9 cellular contexts compared by ENCODE assay signal in the genomic region with DNA sequence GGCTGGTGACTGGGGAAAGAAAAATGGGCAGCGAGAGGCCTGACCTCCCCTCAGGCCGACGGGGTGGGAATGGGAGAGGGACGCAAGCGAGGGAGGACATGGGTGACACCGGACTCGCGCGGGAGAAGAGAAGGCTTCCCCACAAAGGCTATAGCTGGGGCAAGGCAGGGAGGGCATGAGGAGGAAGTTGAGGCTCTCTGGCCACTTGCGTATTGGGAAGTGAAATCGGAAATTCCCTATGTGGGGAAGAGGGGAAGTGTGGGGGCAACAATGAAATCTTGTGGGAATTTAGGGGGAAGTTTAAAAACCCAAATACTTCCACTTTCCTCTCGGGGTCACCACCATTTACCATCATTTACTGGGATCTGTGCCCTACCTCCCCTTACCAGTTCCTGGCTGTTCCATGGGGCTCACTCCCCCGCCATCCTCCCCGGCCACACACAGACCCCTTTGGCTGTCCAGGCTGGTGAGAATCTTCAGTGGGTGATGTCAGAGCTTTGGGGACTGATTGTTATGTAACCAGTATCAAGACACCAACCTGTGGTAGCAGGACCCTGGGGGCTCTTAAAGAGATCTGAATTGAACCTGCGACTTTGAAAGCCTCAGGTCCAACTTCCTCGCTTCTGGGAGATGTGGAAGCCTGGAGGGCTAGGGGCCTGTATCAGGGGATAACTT. TPM values are rescaled to one million over a fixed set of nuclear protein-coding genes. Genes with fewer than 3 reads are reported as not detected.
DNase-seq lines count a peak whose midpoint lies in the region; ATAC-seq, FAIRE-seq and TF ChIP-seq lines count a peak whose summit lies in the region.
"Had no signal": no experiment of that assay in that cellular context is flagged by ENCODE, and none has a peak within 500 bp of the region (broad histone marks: within the 10 kb centered on the region; RNA-seq: fewer than 3 reads in every experiment).

No MANE protein-coding gene starts in this region.

- H3K9me3 Mint-ChIP-seq in activated naive CD8-positive, alpha-beta T cell treated with anti-CD3 and anti-CD28 coated beads for 36 hours, result no peaks in the 10 kb centered on the region
- no peaks in the 10 kb centered on the region for H3K9me3 Mint-ChIP-seq in immature natural killer cell

- no peak for TF ChIP-seq RAD21 in A549 (conservative IDR thresholded peaks at IDR 0.05 in 1 of 2, IDR thresholded peaks at IDR 0.05 in 1 of 2)

- intact Hi-C loops in stomach (cut with DNase I; ENCODE audit: low total_unique reads), result no loop called here

- ATAC-seq in A549 (peak in 1 of 2 experiments; percentile 3; a peak in 2 of 6 replicates), HG02642 (IDR thresholded peaks at IDR 0.05; ENCODE audit: poor library complexity, unreplicated experiment) (no peak)

- peak overlapping the region; percentile 99 for H3K27ac Mint-ChIP-seq in activated naive CD8-positive, alpha-beta T cell treated with anti-CD3 and anti-CD28 coated beads for 36 hours
- H3K27ac Mint-ChIP-seq in immature natural killer cell, result peak overlapping the region; percentile 89 to 99 (median 98)

- DNase-seq in A549 (ENCODE audit: low read depth in 1 of 2, low spot score in 1 of 2), result no peak
- no peak for DNase-seq in activated naive CD8-positive, alpha-beta T cell treated with anti-CD3 and anti-CD28 coated beads for 36 hours
- no peak for DNase-seq in immature natural killer cell
- no peak for DNase-seq in stomach
- no peak for DNase-seq in stimulated activated CD4-positive, alpha-beta T cell treated with anti-CD3 and anti-CD28 coated beads, Interleukin-12 subunit alpha, Interleukin-12 subunit beta, amount 100 ng/mL, for 4 hours
- DNase-seq in mucosa of gallbladder (ENCODE audit: low spot score), result no peak

- H3K4me2 ChIP-seq in A549, result peak overlapping the region; percentile 92

- no peaks in the 10 kb centered on the region for H3K27me3 Mint-ChIP-seq in activated naive CD8-positive, alpha-beta T cell treated with anti-CD3 and anti-CD28 coated beads for 36 hours
- peaks cover 24 to 34% (median 33%) of the 10 kb centered on the region in 3 donors for H3K27me3 Mint-ChIP-seq in immature natural killer cell (ENCODE audit: low read depth in 3 of 3)

- CTCF ChIA-PET in A549 (lab: Yijun Ruan, JAX) (interaction anchor here (0.9 to 31.5 kb wide), 6 partner anchors 12 to 135 kb away, joined by 3 to 1607 read pairs (median 5); a partner anchor contains a TSS), HEK293 (lab: Yijun Ruan, JAX) (interaction anchor here (0.6 to 4.6 kb wide), 9 partner anchors 9 to 481 kb away, joined by 3 to 27 read pairs (median 4); a partner anchor contains a TSS)

- H3K27ac ChIP-seq in A549 (peak overlapping the region; percentile 90 to 97), HEK293 (ENCODE audit: extremely low read depth, low read depth, low read length) (peak overlapping the region; percentile 64; the same call in 1 of the 2 replicates), stomach (peak overlapping the region; percentile 83 to 94 (median 93))

- 26% methylated on average over 16 of the region's 16 CpGs for WGBS in A549 (ENCODE audit: missing lambda C conversion rate)
- WGBS in stomach, 5 donors, result 14 to 21% (median 20%) methylated on average over 16 of the region's 16 CpGs

- peaks cover 33% of the 10 kb centered on the region for H3K36me3 Mint-ChIP-seq in activated naive CD8-positive, alpha-beta T cell treated with anti-CD3 and anti-CD28 coated beads for 36 hours
- H3K36me3 Mint-ChIP-seq in immature natural killer cell, result peaks cover 0 to 20% (median 11%) of the 10 kb centered on the region in 3 donors

- H3K36me3 ChIP-seq in HEK293 (ENCODE audit: control insufficient read depth in 2 of 2, insufficient read depth in 1 of 2, low read length in 2 of 2) (peaks cover 0 to 6% of the 10 kb centered on the region in 2 experiments; a peak in 1 of 3 replicates), stomach (peaks cover 0 to 6% (median 3%) of the 10 kb centered on the region in 4 donors)

- H3K4me3 Mint-ChIP-seq in activated naive CD8-positive, alpha-beta T cell treated with anti-CD3 and anti-CD28 coated beads for 36 hours, result peak overlapping the region; percentile 98
- H3K4me3 Mint-ChIP-seq in immature natural killer cell, result peak overlapping the region; percentile 91 to 99 (median 96)

- POLR2A ChIA-PET in A549 (lab: Yijun Ruan, JAX), result interaction anchor here (0.7 to 4.4 kb wide), 5 partner anchors 8 to 31 kb away, joined by 3 to 27 read pairs (median 8); no protein-coding TSS in a partner anchor
- POLR2A ChIA-PET in HEK293 (lab: Yijun Ruan, JAX), result interaction anchor here (0.7 to 2.8 kb wide), 4 partner anchors 19 to 100 kb away, joined by 3 to 23 read pairs (median 8); a partner anchor contains a TSS

- TF ChIP-seq POLR2A in A549 (IDR thresholded peaks at IDR 0.05; ENCODE audit: low read length) (no peak), stomach (IDR thresholded peaks at IDR 0.05) (no peak)

- no peak for FAIRE-seq in A549 (lab: Jason Lieb, UNC)

- H3K4me1 Mint-ChIP-seq in activated naive CD8-positive, alpha-beta T cell treated with anti-CD3 and anti-CD28 coated beads for 36 hours, result peaks cover 60% of the 10 kb centered on the region
- H3K4me1 Mint-ChIP-seq in immature natural killer cell, result peaks cover 62 to 66% of the 10 kb centered on the region in 2 donors

- TF ChIP-seq CTCF in A549 (IDR thresholded peaks at IDR 0.05) (no peak), HEK293 (tag by site-specific recombination; IDR thresholded peaks at IDR 0.05) (no peak), stomach (IDR thresholded peaks at IDR 0.05) (no peak)

- TF ChIP-seq EP300 in A549 (IDR thresholded peaks at IDR 0.05) (no peak), stomach (IDR thresholded peaks at IDR 0.05) (no peak)

- H3K9me3 ChIP-seq in A549 (no peaks in the 10 kb centered on the region), HEK293 (ENCODE audit: control insufficient read depth, insufficient read depth, low read depth, low read length) (no peaks in the 10 kb centered on the region), stomach (no peaks in the 10 kb centered on the region)

- H3K27me3 ChIP-seq in stomach, result no peaks in the 10 kb centered on the region

- peak overlapping the region; percentile 90 for H3K4me3 ChIP-seq in A549
- peak overlapping the region; percentile 85 for H3K4me3 ChIP-seq in HEK293 (ENCODE audit: low read depth, low read length)
- peak overlapping the region; percentile 79 to 98 (median 92) for H3K4me3 ChIP-seq in stomach

- H3K4me1 ChIP-seq in A549 (peaks cover 24% of the 10 kb centered on the region), HEK293 (ENCODE audit: control insufficient read depth, insufficient read depth, low read length) (no peaks in the 10 kb centered on the region), stomach (peaks cover 30 to 67% (median 60%) of the 10 kb centered on the region in 4 donors)

RNA-seq across cellular contexts. Expression of a gene that starts 0.9 kb away (rescaled TPM):
- polyA plus RNA-seq in A549 (2011; rRNA removed) (25.9 and 27.7 TPM in 2 replicates), A549 (2017; fragmentation: RNase III; extraction: RNeasy Plus Mini Kit Qiagen cat#74134 plus additional on column Dnase treatment) (37.8 to 52.4 TPM (median 43.4 TPM) in 3 replicates), immature natural killer cell (100 to 1,000 TPM; 136 to 247 (median 160) TPM), stomach (10 to 100 TPM; 17.9 to 24.6 (median 19.4) TPM)
- 96.0 and 103 TPM in 2 replicates for polyA plus RNA-seq in A549 (2012; cell fraction: cytosol; rRNA removed)
- 153 and 200 TPM in 2 replicates for polyA plus RNA-seq in A549 (2012; cell fraction: nucleus; rRNA removed)
- 65.8 and 67.3 TPM in 2 replicates for polyA minus RNA-seq in A549 (2011; rRNA and poly(A)+ RNA removed)
- total RNA-seq in activated naive CD8-positive, alpha-beta T cell treated with anti-CD3 and anti-CD28 coated beads for 36 hours, result 100 to 1,000 TPM; 103 to 112 TPM
- total RNA-seq in stomach (100 to 1,000 TPM in 2 of 5 donors, 10 to 100 TPM in 3; 23.3 to 160 (median 56.2) TPM), mucosa of gallbladder (85.6 TPM)

RNA-seq across cellular contexts. Expression of a gene that starts 34.9 kb away (rescaled TPM):
- 0.35 and 0.50 TPM in 2 replicates for polyA plus RNA-seq in A549 (2011; rRNA removed)
- polyA plus RNA-seq in A549 (2012; cell fraction: cytosol; rRNA removed), result 0.26 and 0.49 TPM in 2 replicates
- polyA plus RNA-seq in A549 (2012; cell fraction: nucleus; rRNA removed), result 1.3 and 1.8 TPM in 2 replicates
- polyA plus RNA-seq in A549 (2017; fragmentation: RNase III; extraction: RNeasy Plus Mini Kit Qiagen cat#74134 plus additional on column Dnase treatment), result 1.0 to 1.1 TPM (median 1.0 TPM) in 3 replicates
- polyA minus RNA-seq in A549 (2011; rRNA and poly(A)+ RNA removed), result 0.45 and 1.0 TPM in 2 replicates
- total RNA-seq in activated naive CD8-positive, alpha-beta T cell treated with anti-CD3 and anti-CD28 coated beads for 36 hours, result under 1 TPM; 0.46 to 0.54 TPM
- under 1 TPM in 2 of 3 donors, not detected in 1; 0.13 to 0.22 TPM for polyA plus RNA-seq in immature natural killer cell
- 10 to 100 TPM; 10.3 to 66.5 (median 53.3) TPM for total RNA-seq in stomach
- 10 to 100 TPM in 2 of 3 donors, 1 to 10 TPM in 1; 8.9 to 20.0 (median 10.9) TPM for polyA plus RNA-seq in stomach
- total RNA-seq in mucosa of gallbladder, result 37.1 TPM

RNA-seq across cellular contexts. Expression of a gene that starts 37.6 kb away (rescaled TPM):
- 3.1 and 4.0 TPM in 2 replicates for polyA plus RNA-seq in A549 (2011; rRNA removed)
- polyA plus RNA-seq in A549 (2012; cell fraction: cytosol; rRNA removed), result 9.1 and 14.1 TPM in 2 replicates
- polyA plus RNA-seq in A549 (2012; cell fraction: nucleus; rRNA removed), result 34.5 and 48.9 TPM in 2 replicates
- polyA plus RNA-seq in A549 (2017; fragmentation: RNase III; extraction: RNeasy Plus Mini Kit Qiagen cat#74134 plus additional on column Dnase treatment), result 10.7 to 13.4 TPM (median 12.8 TPM) in 3 replicates
- 8.2 TPM in 2 replicates for polyA minus RNA-seq in A549 (2011; rRNA and poly(A)+ RNA removed)
- 10 to 100 TPM; 17.3 to 18.0 TPM for total RNA-seq in activated naive CD8-positive, alpha-beta T cell treated with anti-CD3 and anti-CD28 coated beads for 36 hours
- polyA plus RNA-seq in immature natural killer cell, result 10 to 100 TPM in 1 of 3 donors, 1 to 10 TPM in 2; 3.7 to 10.0 (median 6.7) TPM
- total RNA-seq in stomach, result 10 to 100 TPM; 14.3 to 77.6 (median 46.1) TPM
- 10 to 100 TPM; 12.2 to 18.7 (median 16.3) TPM for polyA plus RNA-seq in stomach
- 39.3 TPM for total RNA-seq in mucosa of gallbladder

RNA-seq across cellular contexts. Expression of a gene that starts 45.1 kb away (rescaled TPM):
- polyA plus RNA-seq in A549 (2011; rRNA removed) (6.9 and 11.1 TPM in 2 replicates), A549 (2017; fragmentation: RNase III; extraction: RNeasy Plus Mini Kit Qiagen cat#74134 plus additional on column Dnase treatment) (3.9 to 6.1 TPM (median 5.7 TPM) in 3 replicates), immature natural killer cell (10 to 100 TPM in 2 of 3 donors, 1 to 10 TPM in 1; 7.8 to 14.6 (median 14.0) TPM), stomach (10 to 100 TPM in 2 of 3 donors, 1 to 10 TPM in 1; 9.8 to 13.8 (median 12.3) TPM)
- polyA plus RNA-seq in A549 (2012; cell fraction: cytosol; rRNA removed), result 5.5 and 6.4 TPM in 2 replicates
- polyA plus RNA-seq in A549 (2012; cell fraction: nucleus; rRNA removed), result 12.3 TPM in 2 replicates
- 5.3 and 7.6 TPM in 2 replicates for polyA minus RNA-seq in A549 (2011; rRNA and poly(A)+ RNA removed)
- 10 to 100 TPM; 11.3 to 11.4 TPM for total RNA-seq in activated naive CD8-positive, alpha-beta T cell treated with anti-CD3 and anti-CD28 coated beads for 36 hours
- total RNA-seq in stomach (10 to 100 TPM in 4 of 5 donors, 1 to 10 TPM in 1; 6.6 to 75.6 (median 25.7) TPM), mucosa of gallbladder (44.1 TPM)

RNA-seq across cellular contexts. Expression of a gene that starts 56.3 kb away (rescaled TPM):
- not detected in 2 replicates for polyA plus RNA-seq in A549 (2011; rRNA removed)
- not detected in 2 replicates for polyA plus RNA-seq in A549 (2012; cell fraction: cytosol; rRNA removed)
- polyA plus RNA-seq in A549 (2012; cell fraction: nucleus; rRNA removed), result 0.32 TPM in 1 of 2 replicates, not detected in the other
- not detected in 3 replicates for polyA plus RNA-seq in A549 (2017; fragmentation: RNase III; extraction: RNeasy Plus Mini Kit Qiagen cat#74134 plus additional on column Dnase treatment)
- not detected in 2 replicates for polyA minus RNA-seq in A549 (2011; rRNA and poly(A)+ RNA removed)
- total RNA-seq in activated naive CD8-positive, alpha-beta T cell treated with anti-CD3 and anti-CD28 coated beads for 36 hours, result not detected
- not detected for polyA plus RNA-seq in immature natural killer cell
- not detected for total RNA-seq in stomach
- under 1 TPM in 2 of 3 donors, not detected in 1; 0.30 to 0.50 TPM for polyA plus RNA-seq in stomach
- total RNA-seq in mucosa of gallbladder, result 1.3 TPM
- total RNA-seq: glomerular endothelial cell had no signal

Comparison
In these comparisons a context has a peak if more than half of its experiments do, and no peak if none do; other contexts are left out.
1. RNA of a gene that starts 34.9 kb away (total RNA-seq): 10.3 to 66.5 TPM in stomach and 37.1 TPM in mucosa of gallbladder (single experiment); 0.46 to 0.54 TPM in activated naive CD8-positive, alpha-beta T cell treated with anti-CD3 and anti-CD28 coated beads for 36 hours; every median in the first group is over 4 times any median in the second.
2. Peak in every context shown above with its lines, with median percentiles within 50 percentile points of each other: H3K27ac ChIP-seq and H3K4me3 ChIP-seq.